Comparison of ENCODE assay signal across 18 cellular contexts in genomic region chr15:45604321-45604720, GRCh38. TPM values are rescaled to one million over a fixed set of nuclear protein-coding genes. Genes with fewer than 3 reads are reported as not detected.
DNase-seq lines count a peak whose midpoint lies in the region; ATAC-seq, FAIRE-seq and TF ChIP-seq lines count a peak whose summit lies in the region.
"Had no signal": no experiment of that assay in that cellular context is flagged by ENCODE, and none has a peak within 500 bp of the region (broad histone marks: within the 10 kb centered on the region; RNA-seq: fewer than 3 reads in every experiment).

No MANE protein-coding gene starts in this region.

- no peak for FAIRE-seq in frontal cortex (lab: Jason Lieb, UNC)
- FAIRE-seq: D721Med had no signal

- no peaks in the 10 kb centered on the region for H3K4me1 ChIP-seq in naive thymus-derived CD4-positive, alpha-beta T cell (ENCODE audit: control insufficient read depth in 2 of 2, insufficient read depth in 2 of 2, low read length in 2 of 2)
- H3K4me1 ChIP-seq in prostate gland (replicated peaks): no peaks in the 10 kb centered on the region

- peaks cover 0 to 21% (median 10%) of the 10 kb centered on the region in 3 experiments for H3K36me3 ChIP-seq in naive thymus-derived CD4-positive, alpha-beta T cell (ENCODE audit: control insufficient read depth in 2 of 3, insufficient read depth in 3 of 3, low read length in 3 of 3)
- no peaks in the 10 kb centered on the region for H3K36me3 ChIP-seq in prostate gland
- H3K36me3 ChIP-seq: ovary had no signal

- no peaks in the 10 kb centered on the region for H3K27me3 Mint-ChIP-seq in activated B cell treated with CpG ODN at 0.5 μM for 24 hours
- H3K27me3 Mint-ChIP-seq in naive thymus-derived CD4-positive, alpha-beta T cell: no peaks in the 10 kb centered on the region

- intact Hi-C loops in activated B cell treated with CpG ODN at 0.5 μM for 24 hours (cut with micrococcal nuclease) (no loop called here), prostate gland (cut with DNase I) (no loop called here)
- intact Hi-C loops in naive thymus-derived CD4-positive, alpha-beta T cell (cut with micrococcal nuclease): no loop called here

- POLR2A ChIA-PET in activated B cell treated with CpG ODN at 0.5 μM for 24 hours (lab: Charles Lee): interaction anchor here (0.6 to 3.2 kb wide), 4 partner anchors 17 to 1780 kb away, joined by 3 to 25 read pairs (median 4); partner anchors contain the start of genes BLOC1S6 and MFAP1
- POLR2A ChIA-PET in naive thymus-derived CD4-positive, alpha-beta T cell (lab: Charles Lee): no interaction called here

- DNase-seq in G401 (ENCODE audit: low spot score) (peak; percentile 13), MV-4-11 (lab: John Stamatoyannopoulos, UW) (peak; percentile 86), activated B cell treated with CpG ODN at 0.5 μM for 24 hours (no peak), NCI-H510A (lab: John Stamatoyannopoulos, UW) (no peak), frontal cortex (ENCODE audit: low spot score in 2 of 2) (no peak), prostate gland (ENCODE audit: low spot score) (no peak)
- no peak for DNase-seq in naive thymus-derived CD4-positive, alpha-beta T cell
- DNase-seq: activated CD8-positive, alpha-beta memory T cell treated with anti-CD3 and anti-CD28 coated beads, Interleukin-2, amount 50 U/mL, for 48 hours; GDM1; left ventricle myocardium superior; NCI-H1048; NCI-H2171; NCI-H82; ovary; stimulated activated CD4-positive, alpha-beta T cell treated with anti-CD3 and anti-CD28 coated beads, Interleukin-4, amount 100 ng/mL, for 1 hour had no signal

- H3K4me3 Mint-ChIP-seq in activated B cell treated with CpG ODN at 0.5 μM for 24 hours: peak overlapping the region; percentile 30
- no peak overlapping the region for H3K4me3 Mint-ChIP-seq in naive thymus-derived CD4-positive, alpha-beta T cell
- H3K4me3 Mint-ChIP-seq: WTC11 had no signal

- ATAC-seq in activated B cell treated with CpG ODN at 0.5 μM for 24 hours (ENCODE audit: low read depth): no peak
- peak; percentile 24 for ATAC-seq in naive thymus-derived CD4-positive, alpha-beta T cell
- ATAC-seq: activated naive CD4-positive, alpha-beta T cell treated with anti-CD3 and anti-CD28 coated beads, Interleukin-2, amount 50 U/mL, for 72 hours; left ventricle myocardium superior; WTC11 had no signal

- TF ChIP-seq POLR2A in prostate gland (IDR thresholded peaks at IDR 0.05): no peak

- H3K9me3 Mint-ChIP-seq in activated B cell treated with CpG ODN at 0.5 μM for 24 hours: no peaks in the 10 kb centered on the region
- H3K9me3 Mint-ChIP-seq in naive thymus-derived CD4-positive, alpha-beta T cell: peaks cover 0 to 1% (median 0%) of the 10 kb centered on the region in 11 donors
- H3K9me3 Mint-ChIP-seq: activated naive CD4-positive, alpha-beta T cell treated with anti-CD3 and anti-CD28 coated beads, Interleukin-2, amount 50 U/mL, for 72 hours; WTC11 had no signal

- in situ Hi-C loops in G401 (cut with HindIII; ENCODE audit: low sequenced_read_pairs): no loop called here

- H3K4me1 Mint-ChIP-seq in activated B cell treated with CpG ODN at 0.5 μM for 24 hours: peaks cover 47% of the 10 kb centered on the region
- peaks cover 4 to 27% (median 12%) of the 10 kb centered on the region in 7 donors for H3K4me1 Mint-ChIP-seq in naive thymus-derived CD4-positive, alpha-beta T cell
- H3K4me1 Mint-ChIP-seq: WTC11 had no signal

- H3K4me3 ChIP-seq in naive thymus-derived CD4-positive, alpha-beta T cell (ENCODE audit: low read length): no peak overlapping the region
- no peak overlapping the region for H3K4me3 ChIP-seq in prostate gland
- H3K4me3 ChIP-seq: ovary had no signal

- H3K9me3 ChIP-seq in naive thymus-derived CD4-positive, alpha-beta T cell (ENCODE audit: control insufficient read depth in 2 of 3, low read length in 3 of 3): no peaks in the 10 kb centered on the region
- H3K9me3 ChIP-seq in prostate gland: no peaks in the 10 kb centered on the region
- H3K9me3 ChIP-seq: ovary had no signal

- WGBS in prostate gland: 77% methylated on average over 1 of the region's 1 CpG

- CTCF ChIA-PET in activated B cell treated with CpG ODN at 0.5 μM for 24 hours (lab: Charles Lee): interaction anchor here (1.0 to 1.2 kb wide), 3 partner anchors 10 to 147 kb away, joined by 3 read pairs; partner anchors contain the start of gene BLOC1S6
- CTCF ChIA-PET in naive thymus-derived CD4-positive, alpha-beta T cell (lab: Charles Lee): no interaction called here

- H3K27ac Mint-ChIP-seq in activated B cell treated with CpG ODN at 0.5 μM for 24 hours: peak overlapping the region; percentile 64
- peak overlapping the region in 6 of 9 donors; percentile 2 to 73 (median 16) for H3K27ac Mint-ChIP-seq in naive thymus-derived CD4-positive, alpha-beta T cell
- H3K27ac Mint-ChIP-seq: activated naive CD4-positive, alpha-beta T cell treated with anti-CD3 and anti-CD28 coated beads, Interleukin-2, amount 50 U/mL, for 72 hours; WTC11 had no signal

- no peak for TF ChIP-seq CTCF in activated B cell treated with CpG ODN at 0.5 μM for 24 hours (IDR thresholded peaks at IDR 0.05)
- TF ChIP-seq CTCF in prostate gland (IDR thresholded peaks at IDR 0.05): no peak

- H3K27ac ChIP-seq in naive thymus-derived CD4-positive, alpha-beta T cell (ENCODE audit: low read depth, low read length): no peak overlapping the region
- H3K27ac ChIP-seq in prostate gland: no peak overlapping the region
- H3K27ac ChIP-seq: ovary had no signal

- H3K36me3 Mint-ChIP-seq in activated B cell treated with CpG ODN at 0.5 μM for 24 hours (ENCODE audit: low read depth): peaks cover 34% of the 10 kb centered on the region
- peaks cover 0 to 17% (median 4%) of the 10 kb centered on the region in 5 donors for H3K36me3 Mint-ChIP-seq in naive thymus-derived CD4-positive, alpha-beta T cell

- H3K27me3 ChIP-seq in naive thymus-derived CD4-positive, alpha-beta T cell (ENCODE audit: control insufficient read depth in 2 of 2, insufficient read depth in 2 of 2, low read length in 2 of 2): no peaks in the 10 kb centered on the region
- H3K27me3 ChIP-seq in prostate gland (replicated peaks; ENCODE audit: insufficient read depth): no peaks in the 10 kb centered on the region
- H3K27me3 ChIP-seq: ovary had no signal

RNA-seq across cellular contexts. Expression of gene BLOC1S6, which starts 17.1 kb away (rescaled TPM):
- 53.4 and 114 TPM in 2 replicates for total RNA-seq in G401 (2014; rRNA removed; shearing (Covaris generic))
- 39.4 and 41.2 TPM in 2 replicates for total RNA-seq in activated B cell treated with CpG ODN at 0.5 μM for 24 hours
- total RNA-seq in naive thymus-derived CD4-positive, alpha-beta T cell: 10 to 100 TPM; 34.4 to 63.9 (median 50.9) TPM
- 10 to 100 TPM; 49.4 to 51.8 TPM for polyA plus RNA-seq in naive thymus-derived CD4-positive, alpha-beta T cell
- total RNA-seq in frontal cortex: 137 TPM
- 10 to 100 TPM; 46.0 to 82.5 TPM for total RNA-seq in prostate gland

RNA-seq across cellular contexts. Expression of gene SQOR, which starts 30.5 kb away (rescaled TPM):
- total RNA-seq in G401 (2014; rRNA removed; shearing (Covaris generic)): 80.3 and 91.1 TPM in 2 replicates
- total RNA-seq in activated B cell treated with CpG ODN at 0.5 μM for 24 hours (39.2 and 44.9 TPM in 2 replicates), frontal cortex (2.9 TPM), prostate gland (10 to 100 TPM; 29.4 to 83.8 TPM)
- 100 to 1,000 TPM in 1 of 5 experiments, 10 to 100 TPM in 4; 20.6 to 115 (median 32.6) TPM for total RNA-seq in naive thymus-derived CD4-positive, alpha-beta T cell
- polyA plus RNA-seq in naive thymus-derived CD4-positive, alpha-beta T cell: 10 to 100 TPM; 71.7 to 76.6 TPM

Comparison
In these comparisons a context has a peak if more than half of its experiments do, and no peak if none do; other contexts are left out.
1. DNase-seq: peak in G401 (single experiment) and MV-4-11 (single experiment); none in activated B cell treated with CpG ODN at 0.5 μM for 24 hours (single experiment), naive thymus-derived CD4-positive, alpha-beta T cell (0 of 9), NCI-H510A (single experiment), frontal cortex (0 of 2) and prostate gland (single experiment).